ENCODE assay signal across 8 cellular contexts in genomic region chr6:87152528-87152950, GRCh38. TPM values are rescaled to one million over a fixed set of nuclear protein-coding genes. Genes with fewer than 3 reads are reported as not detected.
A peak's percentile ranks its signal among the peaks of the same experiment; 100 is the strongest.
DNase-seq lines count a peak whose midpoint lies in the region; TF ChIP-seq lines count a peak whose summit lies in the region.

No MANE protein-coding gene starts in this region.

- no peak for TF ChIP-seq CTCF in progenitor cell of endocrine pancreas (IDR thresholded peaks at IDR 0.05; ENCODE audit: unreplicated experiment)

- H3K4me1 Mint-ChIP-seq in progenitor cell of endocrine pancreas (ENCODE audit: low read depth), result peaks cover 28% of the 10 kb centered on the region

- peaks cover 2% of the 10 kb centered on the region for H3K9me3 Mint-ChIP-seq in progenitor cell of endocrine pancreas (ENCODE audit: low read depth)

- peak overlapping the region; percentile 72 for H3K4me3 Mint-ChIP-seq in progenitor cell of endocrine pancreas (ENCODE audit: low read depth)

- H3K27ac ChIP-seq in epithelial cell of prostate, result peak overlapping the region; percentile 63

- no peaks in the 10 kb centered on the region for H3K36me3 Mint-ChIP-seq in progenitor cell of endocrine pancreas (ENCODE audit: insufficient read depth)

- DNase-seq in NCI-H146 treated with DMSO at 0.1 percent for 48 hours (lab: John Stamatoyannopoulos, UW; ENCODE audit: unreplicated experiment), result peak; percentile 41
- DNase-seq in NCI-H146 (lab: John Stamatoyannopoulos, UW), result no peak
- DNase-seq in RPMI7951 (ENCODE audit: low read depth), result peak; percentile 18
- no peak for DNase-seq in epithelial cell of prostate (ENCODE audit: low read depth, low spot score)
- DNase-seq in progenitor cell of endocrine pancreas (ENCODE audit: low spot score, unreplicated experiment), result no peak
- DNase-seq in NCI-H1048 (lab: John Stamatoyannopoulos, UW), result no peak
- no peak for DNase-seq in DMS 273 (lab: John Stamatoyannopoulos, UW; ENCODE audit: unreplicated experiment)
- no peak for DNase-seq in NCI-H2227 treated with DMSO at 0.1 percent for 48 hours (lab: John Stamatoyannopoulos, UW)

- H3K27me3 Mint-ChIP-seq in progenitor cell of endocrine pancreas, result peaks cover 2% of the 10 kb centered on the region

- H3K27ac Mint-ChIP-seq in progenitor cell of endocrine pancreas, result peak overlapping the region; percentile 70

RNA-seq across cellular contexts. Expression of gene ZNF292, which starts 2.8 kb away (rescaled TPM):
- total RNA-seq in RPMI7951 (2014; rRNA removed; shearing (Covaris generic)), result 13.3 and 26.8 TPM in 2 replicates
- total RNA-seq in progenitor cell of endocrine pancreas, result 63.3 and 67.9 TPM in 2 replicates

RNA-seq across cellular contexts. Expression of gene CGA, which starts 57.6 kb away (rescaled TPM):
- not detected in 2 replicates for total RNA-seq in RPMI7951 (2014; rRNA removed; shearing (Covaris generic))
- 5.5 and 7.1 TPM in 2 replicates for total RNA-seq in progenitor cell of endocrine pancreas

Comparison
In these comparisons a context has a peak if more than half of its experiments do, and no peak if none do; other contexts are left out.
1. DNase-seq: peak in NCI-H146 treated with DMSO at 0.1 percent for 48 hours (single experiment) and RPMI7951 (single experiment); none in NCI-H146 (single experiment), epithelial cell of prostate (single experiment), progenitor cell of endocrine pancreas (single experiment), NCI-H1048 (single experiment), DMS 273 (single experiment) and NCI-H2227 treated with DMSO at 0.1 percent for 48 hours (single experiment).